Comparison of ENCODE assay signal across 8 cellular contexts in the genomic region with DNA sequence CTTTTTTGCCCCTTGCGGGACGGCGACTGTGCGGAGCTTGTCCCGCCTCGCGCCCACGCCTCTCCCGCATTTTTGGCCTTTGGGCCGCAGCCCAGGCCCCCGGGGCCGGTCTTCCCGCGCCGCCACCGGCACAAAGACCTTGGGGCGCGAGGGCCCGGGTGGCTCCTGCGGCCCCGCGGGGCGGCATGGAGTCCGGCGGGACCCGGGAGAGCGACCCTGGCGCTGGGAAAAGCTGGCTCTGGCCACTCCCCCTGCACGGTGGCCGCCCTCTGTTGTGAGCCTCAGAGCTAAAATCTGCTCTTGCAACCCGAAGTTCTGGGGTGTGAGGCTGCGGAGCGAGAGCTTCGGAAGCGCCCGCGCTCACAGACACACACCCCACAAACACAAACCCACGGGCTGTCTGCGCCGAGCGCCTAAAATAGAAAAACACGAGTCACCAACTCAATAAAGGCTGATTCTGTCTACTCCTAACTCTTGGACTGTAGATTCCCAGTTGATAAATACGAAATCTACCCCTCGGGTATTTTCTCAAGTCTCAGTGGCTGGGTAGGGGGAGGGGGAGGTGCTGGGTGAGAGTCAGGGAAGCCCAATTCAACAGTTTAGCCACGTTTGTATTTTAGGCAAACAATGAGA. TPM values are rescaled to one million over a fixed set of nuclear protein-coding genes. Genes with fewer than 3 reads are reported as not detected.
DNase-seq lines count a peak whose midpoint lies in the region; ATAC-seq and TF ChIP-seq lines count a peak whose summit lies in the region.

No MANE protein-coding gene starts in this region.

- H3K36me3 Mint-ChIP-seq in activated T-helper 17 cell treated with anti-CD3 and anti-CD28 coated beads, Interleukin-2, amount 50 U/mL, for 72 hours (ENCODE audit: low read depth): no peaks in the 10 kb centered on the region

- no peak for TF ChIP-seq CTCF in omental fat pad (IDR thresholded peaks at IDR 0.05)

- H3K4me3 Mint-ChIP-seq in activated T-helper 17 cell treated with anti-CD3 and anti-CD28 coated beads, Interleukin-2, amount 50 U/mL, for 72 hours: peak overlapping the region; percentile 78

- no peaks in the 10 kb centered on the region for H3K4me1 Mint-ChIP-seq in activated T-helper 17 cell treated with anti-CD3 and anti-CD28 coated beads, Interleukin-2, amount 50 U/mL, for 72 hours

- DNase-seq in GM03348 (ENCODE audit: low spot score): peak; percentile 68
- peak; percentile 87 for DNase-seq in NCI-H748 (lab: John Stamatoyannopoulos, UW; ENCODE audit: unreplicated experiment)
- DNase-seq in globus pallidus (ENCODE audit: low spot score): peak; percentile 16
- DNase-seq in omental fat pad (ENCODE audit: low spot score): no peak
- DNase-seq in effector CD8-positive, alpha-beta T cell (lab: John Stamatoyannopoulos, UW): no peak

- H3K27me3 Mint-ChIP-seq in activated T-helper 17 cell treated with anti-CD3 and anti-CD28 coated beads, Interleukin-2, amount 50 U/mL, for 72 hours: peaks cover 7% of the 10 kb centered on the region

- no peaks in the 10 kb centered on the region for H3K9me3 Mint-ChIP-seq in activated T-helper 17 cell treated with anti-CD3 and anti-CD28 coated beads, Interleukin-2, amount 50 U/mL, for 72 hours

- peak; percentile 15 for ATAC-seq in HG03039 (IDR thresholded peaks at IDR 0.05; ENCODE audit: unreplicated experiment)
- ATAC-seq in activated T-helper 17 cell treated with anti-CD3 and anti-CD28 coated beads, Interleukin-2, amount 50 U/mL, for 72 hours (replicated peaks): peak; percentile 31
- peak; percentile 22 for ATAC-seq in omental fat pad (ENCODE audit: low FRiP score)
- no peak for ATAC-seq in HG03175 (IDR thresholded peaks at IDR 0.05; ENCODE audit: unreplicated experiment)

- H3K27ac Mint-ChIP-seq in activated T-helper 17 cell treated with anti-CD3 and anti-CD28 coated beads, Interleukin-2, amount 50 U/mL, for 72 hours: peak overlapping the region; percentile 61

RNA-seq across cellular contexts. Expression of a gene that starts 0.5 kb away (rescaled TPM):
- 1 to 10 TPM; 4.4 to 5.1 TPM for total RNA-seq in activated T-helper 17 cell treated with anti-CD3 and anti-CD28 coated beads, Interleukin-2, amount 50 U/mL, for 72 hours
- 1 to 10 TPM; 1.3 to 8.5 (median 1.7) TPM for total RNA-seq in omental fat pad

Comparison
In these comparisons a context has a peak if more than half of its experiments do, and no peak if none do; other contexts are left out.
1. DNase-seq: peak in GM03348 (single experiment), NCI-H748 (single experiment) and globus pallidus (single experiment); none in omental fat pad (single experiment) and effector CD8-positive, alpha-beta T cell (single experiment).